Comparison of ENCODE assay signal across 8 cellular contexts in the genomic region with DNA sequence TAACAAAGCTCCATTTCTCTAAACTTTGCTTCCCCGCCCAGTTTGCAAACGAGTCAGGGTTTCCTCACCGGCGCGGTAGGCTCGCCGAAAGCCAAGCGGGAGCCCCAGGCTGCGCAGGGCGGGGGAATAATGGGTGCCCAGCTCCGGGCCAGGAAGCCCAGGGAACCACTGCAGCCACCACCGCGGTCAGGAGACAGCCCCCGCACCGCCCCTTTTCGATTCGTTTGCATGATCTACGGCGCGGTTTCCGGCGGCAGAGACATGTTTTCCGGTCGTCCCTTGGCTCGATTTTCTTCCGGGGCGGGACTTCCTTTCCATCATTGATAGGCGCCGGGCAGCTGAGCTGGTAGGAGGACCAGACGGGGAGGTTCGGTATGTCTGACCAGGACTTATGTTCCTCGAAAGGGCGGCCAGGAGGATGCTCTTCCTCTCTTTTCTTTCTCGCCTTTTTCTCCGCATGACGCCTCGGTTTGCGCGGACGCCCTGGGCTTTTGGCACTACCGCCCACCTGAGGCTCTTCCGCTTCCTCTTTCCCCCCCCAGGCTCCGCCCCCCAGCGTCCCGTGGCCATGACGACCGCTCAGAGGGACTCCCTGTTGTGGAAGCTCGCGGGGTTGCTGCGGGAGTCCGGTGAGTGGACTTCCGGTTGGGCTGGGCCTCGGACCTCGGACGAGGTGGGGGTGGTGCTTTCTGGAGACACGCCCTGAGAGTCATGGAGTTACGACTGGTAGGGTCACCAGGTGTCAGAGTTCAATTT. TPM values are rescaled to one million over a fixed set of nuclear protein-coding genes. Genes with fewer than 3 reads are reported as not detected.
DNase-seq lines count a peak whose midpoint lies in the region; ATAC-seq and TF ChIP-seq lines count a peak whose summit lies in the region.

A gene with protein sequence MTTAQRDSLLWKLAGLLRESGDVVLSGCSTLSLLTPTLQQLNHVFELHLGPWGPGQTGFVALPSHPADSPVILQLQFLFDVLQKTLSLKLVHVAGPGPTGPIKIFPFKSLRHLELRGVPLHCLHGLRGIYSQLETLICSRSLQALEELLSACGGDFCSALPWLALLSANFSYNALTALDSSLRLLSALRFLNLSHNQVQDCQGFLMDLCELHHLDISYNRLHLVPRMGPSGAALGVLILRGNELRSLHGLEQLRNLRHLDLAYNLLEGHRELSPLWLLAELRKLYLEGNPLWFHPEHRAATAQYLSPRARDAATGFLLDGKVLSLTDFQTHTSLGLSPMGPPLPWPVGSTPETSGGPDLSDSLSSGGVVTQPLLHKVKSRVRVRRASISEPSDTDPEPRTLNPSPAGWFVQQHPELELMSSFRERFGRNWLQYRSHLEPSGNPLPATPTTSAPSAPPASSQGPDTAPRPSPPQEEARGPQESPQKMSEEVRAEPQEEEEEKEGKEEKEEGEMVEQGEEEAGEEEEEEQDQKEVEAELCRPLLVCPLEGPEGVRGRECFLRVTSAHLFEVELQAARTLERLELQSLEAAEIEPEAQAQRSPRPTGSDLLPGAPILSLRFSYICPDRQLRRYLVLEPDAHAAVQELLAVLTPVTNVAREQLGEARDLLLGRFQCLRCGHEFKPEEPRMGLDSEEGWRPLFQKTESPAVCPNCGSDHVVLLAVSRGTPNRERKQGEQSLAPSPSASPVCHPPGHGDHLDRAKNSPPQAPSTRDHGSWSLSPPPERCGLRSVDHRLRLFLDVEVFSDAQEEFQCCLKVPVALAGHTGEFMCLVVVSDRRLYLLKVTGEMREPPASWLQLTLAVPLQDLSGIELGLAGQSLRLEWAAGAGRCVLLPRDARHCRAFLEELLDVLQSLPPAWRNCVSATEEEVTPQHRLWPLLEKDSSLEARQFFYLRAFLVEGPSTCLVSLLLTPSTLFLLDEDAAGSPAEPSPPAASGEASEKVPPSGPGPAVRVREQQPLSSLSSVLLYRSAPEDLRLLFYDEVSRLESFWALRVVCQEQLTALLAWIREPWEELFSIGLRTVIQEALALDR (plus strand): TSS at position 306 of the 756 bp plus-strand sequence. CDS start 263 bp downstream, at position 569.

- no peaks in the 10 kb centered on the region for H3K9me3 ChIP-seq in left lung

- peak; percentile 95 for DNase-seq in NCI-H774 (lab: John Stamatoyannopoulos, UW)
- peak; percentile 84 for DNase-seq in activated CD4-positive, alpha-beta T cell treated with anti-CD3 and anti-CD28 coated beads, Interleukin-2, amount 50 U/mL, for 4 hours
- DNase-seq in dermis blood vessel endothelial cell: peak; percentile 97
- peak; percentile 97 for DNase-seq in left lung
- DNase-seq in stimulated activated CD4-positive, alpha-beta T cell treated with anti-CD3 and anti-CD28 coated beads, Interleukin-2, amount 100 ng/mL, for 48 hours: peak; percentile 81 to 88

- H3K27me3 ChIP-seq in left lung: no peaks in the 10 kb centered on the region

- ATAC-seq in GM19395 (IDR thresholded peaks at IDR 0.05; ENCODE audit: unreplicated experiment) (peak; percentile 94), HG03565 (IDR thresholded peaks at IDR 0.05; ENCODE audit: unreplicated experiment) (peak; percentile 86), left lung (peak; percentile 98)

- peak within 1 kb of the TSS; percentile 88 for H3K27ac ChIP-seq in C4-2B
- peak within 1 kb of the TSS; percentile 92 to 93 for H3K27ac ChIP-seq in left lung

- TF ChIP-seq CTCF in C4-2B (conservative IDR thresholded peaks at IDR 0.05) (no peak), left lung (IDR thresholded peaks at IDR 0.05) (no peak)

- peaks cover 0 to 18% of the 10 kb centered on the region in 2 donors for H3K36me3 ChIP-seq in left lung

- peaks cover 8 to 12% of the 10 kb centered on the region in 2 donors for H3K4me1 ChIP-seq in left lung

- H3K4me3 ChIP-seq in left lung: peak within 1 kb of the TSS; percentile 61 to 63

- intact Hi-C loops in left lung (cut with DNase I): no loop called here

RNA-seq across cellular contexts. Expression of the gene that starts here (rescaled TPM):
- total RNA-seq in dermis blood vessel endothelial cell (10.0 and 13.9 TPM in 2 replicates), left lung (10 to 100 TPM; 25.1 to 30.3 TPM)

Comparison
In these comparisons a context has a peak if more than half of its experiments do, and no peak if none do; other contexts are left out.
1. Peak in every context shown above with its lines: DNase-seq, ATAC-seq, H3K4me3 ChIP-seq and H3K27ac ChIP-seq.